Comparison of ENCODE assay signal across 8 cellular contexts in genomic region chr21:45152265-45152746, GRCh38.
DNase-seq lines count a peak whose midpoint lies in the region; ATAC-seq lines count a peak whose summit lies in the region.

No MANE protein-coding gene starts in this region.

- ATAC-seq in sciatic nerve: peak; percentile 69
- ATAC-seq in GM19328 (IDR thresholded peaks at IDR 0.05; ENCODE audit: unreplicated experiment): no peak

- DNase-seq in Ammon's horn (ENCODE audit: low spot score) (peak; percentile 78), MV-4-11 (lab: John Stamatoyannopoulos, UW) (peak; percentile 93), foreskin melanocyte (peak; percentile 57), sciatic nerve (ENCODE audit: low spot score) (no peak), NCI-H1092 treated with DMSO at 0.1 percent for 48 hours (lab: John Stamatoyannopoulos, UW) (no peak), RPMI8226 (no peak)
- DNase-seq in activated CD8-positive, alpha-beta memory T cell treated with anti-CD3 and anti-CD28 coated beads for 48 hours (ENCODE audit: low read depth in 2 of 3, low spot score in 2 of 3): peak; percentile 30 to 55 (median 40)

- intact Hi-C loops in sciatic nerve (cut with DNase I): no loop called here

Comparison
In these comparisons a context has a peak if more than half of its experiments do, and no peak if none do; other contexts are left out.
1. DNase-seq: peak in Ammon's horn (single experiment), MV-4-11 (single experiment), activated CD8-positive, alpha-beta memory T cell treated with anti-CD3 and anti-CD28 coated beads for 48 hours (3 of 3) and foreskin melanocyte (single experiment); none in sciatic nerve (single experiment), NCI-H1092 treated with DMSO at 0.1 percent for 48 hours (single experiment) and RPMI8226 (single experiment).